Comparison of ENCODE assay signal across 9 cellular contexts in genomic region chr11:35045219-35045819, GRCh38.
DNase-seq lines count a peak whose midpoint lies in the region; ATAC-seq, FAIRE-seq and TF ChIP-seq lines count a peak whose summit lies in the region.
"Had no signal": no experiment of that assay in that cellular context is flagged by ENCODE, and none has a peak within 500 bp of the region (broad histone marks: within the 10 kb centered on the region; RNA-seq: fewer than 3 reads in every experiment).

No MANE protein-coding gene starts in this region.

- SMC1A ChIA-PET in GM12878 (lab: Charles Lee; ENCODE audit: uncharacterized antibody, unreplicated experiment), result interaction anchor here (0.7 to 1.4 kb wide), 3 partner anchors 9 to 105 kb away, joined by 3 read pairs; no protein-coding TSS in a partner anchor

- CTCF ChIA-PET in GM12878 (lab: Yijun Ruan, JAX), result interaction anchor here (1.2 to 1.9 kb wide), 2 partner anchors 16 to 193 kb away, joined by 3 to 5 read pairs; no protein-coding TSS in a partner anchor

- ATAC-seq in GM21825 (IDR thresholded peaks at IDR 0.05; ENCODE audit: unreplicated experiment) (peak; percentile 44), GM12878 (no peak)

- no peak for TF ChIP-seq EP300 in GM12878 (IDR thresholded peaks at IDR 0.05; ENCODE audit: borderline replicate concordance in 1 of 2, control insufficient read depth in 1 of 2, low read depth in 2 of 2, low read length in 2 of 2)

- intact Hi-C loops in GM12878 (cut with micrococcal nuclease; ENCODE audit: unreplicated experiment), result no loop called here

- POLR2A ChIA-PET in GM12878 (lab: Charles Lee), result no interaction called here

- no peaks in the 10 kb centered on the region for H3K27me3 ChIP-seq in GM12878 (replicated peaks in 1 of 2; ENCODE audit: control insufficient read depth in 2 of 2, insufficient read depth in 2 of 2, low read length in 1 of 2)

- no peak overlapping the region for H3K4me3 ChIP-seq in GM12878

- no peaks in the 10 kb centered on the region for H4K20me1 ChIP-seq in GM12878 (ENCODE audit: control insufficient read depth, insufficient read depth)

- no peak for TF ChIP-seq RAD21 in GM12878 (IDR thresholded peaks at IDR 0.05; ENCODE audit: insufficient read depth, low read depth, low read length)

- in situ Hi-C loops in GM12878 (cut with MboI), result no loop called here

- H3K9me3 ChIP-seq in GM12878 (replicated peaks; ENCODE audit: control insufficient read depth, insufficient read depth, low read length), result peaks cover 12% of the 10 kb centered on the region; the same call in 2 of the 3 replicates

- peak overlapping the region; percentile 46; the same call in 1 of the 2 replicates for H3K4me2 ChIP-seq in GM12878 (ENCODE audit: control insufficient read depth, insufficient read depth)

- no peaks in the 10 kb centered on the region for H3K36me3 ChIP-seq in GM12878 (ENCODE audit: control insufficient read depth in 2 of 2, insufficient read depth in 2 of 2, low read length in 1 of 2)

- WGBS in GM12878 (ENCODE audit: insufficient coverage, insufficient replicate concordance, low lambda C conversion rate, missing lambda C conversion rate), result 4% methylated on average over 8 of the region's 8 CpGs

- no peak overlapping the region for H3K9ac ChIP-seq in GM12878 (ENCODE audit: control insufficient read depth, insufficient read depth, low read length)

- H3K27ac ChIP-seq in GM12878 (ENCODE audit: control insufficient read depth, insufficient read depth), result no peak overlapping the region
- H3K27ac ChIP-seq: epithelial cell of prostate had no signal

- no TSS peak for BruUV-seq in GM12878 (replicated peaks; lab: Mats Ljungman, UMichigan)

- FAIRE-seq in GM12878 (lab: Jason Lieb, UNC), result no peak

- DNase-seq in T-helper 1 cell (peak; percentile 57 to 86 (median 81)), GM12878 (ENCODE audit: low read depth, low spot score) (no peak), NCI-H1694 (lab: John Stamatoyannopoulos, UW) (no peak), NCI-H524 (lab: John Stamatoyannopoulos, UW) (no peak), NCI-H82 treated with DMSO at 0.1 percent for 48 hours (lab: John Stamatoyannopoulos, UW; ENCODE audit: unreplicated experiment) (no peak), NCI-H526 treated with DMSO at 0.1 percent for 48 hours (lab: John Stamatoyannopoulos, UW) (no peak)
- DNase-seq in stimulated activated CD8-positive, alpha-beta memory T cell treated with anti-CD3 and anti-CD28 coated beads, Interleukin-12 subunit alpha, Interleukin-12 subunit beta, amount 100 ng/mL, for 4 hours (ENCODE audit: low read depth), result peak; percentile 43

- H2AFZ ChIP-seq in GM12878 (ENCODE audit: control insufficient read depth, low read depth, low read length), result no peak overlapping the region; the same call in 1 of the 2 replicates

- peaks cover 22% of the 10 kb centered on the region for H3K4me1 ChIP-seq in GM12878 (ENCODE audit: control insufficient read depth, insufficient read depth, low read length)

- TF ChIP-seq POLR2A in GM12878 (IDR thresholded peaks at IDR 0.05; ENCODE audit: low read depth, low read length), result no peak

- TF ChIP-seq CTCF in GM12878 (IDR thresholded peaks at IDR 0.05 in 2 of 3, conservative IDR thresholded peaks at IDR 0.05 in 1 of 3; ENCODE audit: control insufficient read depth in 2 of 3, extremely low read depth in 1 of 3, insufficient read depth in 1 of 3, low read depth in 3 of 3, low read length in 3 of 3), result no peak

- RAD21 ChIA-PET in GM12878 (lab: Charles Lee; ENCODE audit: unreplicated experiment), result no interaction called here

- H3K79me2 ChIP-seq in GM12878 (ENCODE audit: control insufficient read depth, insufficient read depth, low read length), result no peaks in the 10 kb centered on the region

TF ChIP-seq in GM12878, 131 proteins besides CTCF, POLR2A, EP300 and RAD21 (continues in another document):
- TF ChIP-seq E2F8 (IDR thresholded peaks at IDR 0.05; ENCODE audit: low read depth, partially characterized antibody) (no peak), STAT3 (IDR thresholded peaks at IDR 0.05; ENCODE audit: low read depth, low read length) (no peak), RFX5 (IDR thresholded peaks at IDR 0.05; ENCODE audit: low read depth, low read length) (no peak), MEF2A (IDR thresholded peaks at IDR 0.05; ENCODE audit: insufficient read depth, low read depth, low read length) (no peak), MTA2 (IDR thresholded peaks at IDR 0.05; ENCODE audit: low read depth) (no peak), MYC (IDR thresholded peaks at IDR 0.05; ENCODE audit: insufficient read depth, insufficient read length, insufficient replicate concordance, low read length, severe bottlenecking) (no peak), ZNF217 (IDR thresholded peaks at IDR 0.05) (no peak), GABPA (IDR thresholded peaks at IDR 0.05; ENCODE audit: low read depth) (no peak), MYB (IDR thresholded peaks at IDR 0.05; ENCODE audit: borderline replicate concordance, low read depth, low read length) (no peak), PML (IDR thresholded peaks at IDR 0.05; ENCODE audit: low read length) (no peak)
- TF ChIP-seq, protein P1, sequence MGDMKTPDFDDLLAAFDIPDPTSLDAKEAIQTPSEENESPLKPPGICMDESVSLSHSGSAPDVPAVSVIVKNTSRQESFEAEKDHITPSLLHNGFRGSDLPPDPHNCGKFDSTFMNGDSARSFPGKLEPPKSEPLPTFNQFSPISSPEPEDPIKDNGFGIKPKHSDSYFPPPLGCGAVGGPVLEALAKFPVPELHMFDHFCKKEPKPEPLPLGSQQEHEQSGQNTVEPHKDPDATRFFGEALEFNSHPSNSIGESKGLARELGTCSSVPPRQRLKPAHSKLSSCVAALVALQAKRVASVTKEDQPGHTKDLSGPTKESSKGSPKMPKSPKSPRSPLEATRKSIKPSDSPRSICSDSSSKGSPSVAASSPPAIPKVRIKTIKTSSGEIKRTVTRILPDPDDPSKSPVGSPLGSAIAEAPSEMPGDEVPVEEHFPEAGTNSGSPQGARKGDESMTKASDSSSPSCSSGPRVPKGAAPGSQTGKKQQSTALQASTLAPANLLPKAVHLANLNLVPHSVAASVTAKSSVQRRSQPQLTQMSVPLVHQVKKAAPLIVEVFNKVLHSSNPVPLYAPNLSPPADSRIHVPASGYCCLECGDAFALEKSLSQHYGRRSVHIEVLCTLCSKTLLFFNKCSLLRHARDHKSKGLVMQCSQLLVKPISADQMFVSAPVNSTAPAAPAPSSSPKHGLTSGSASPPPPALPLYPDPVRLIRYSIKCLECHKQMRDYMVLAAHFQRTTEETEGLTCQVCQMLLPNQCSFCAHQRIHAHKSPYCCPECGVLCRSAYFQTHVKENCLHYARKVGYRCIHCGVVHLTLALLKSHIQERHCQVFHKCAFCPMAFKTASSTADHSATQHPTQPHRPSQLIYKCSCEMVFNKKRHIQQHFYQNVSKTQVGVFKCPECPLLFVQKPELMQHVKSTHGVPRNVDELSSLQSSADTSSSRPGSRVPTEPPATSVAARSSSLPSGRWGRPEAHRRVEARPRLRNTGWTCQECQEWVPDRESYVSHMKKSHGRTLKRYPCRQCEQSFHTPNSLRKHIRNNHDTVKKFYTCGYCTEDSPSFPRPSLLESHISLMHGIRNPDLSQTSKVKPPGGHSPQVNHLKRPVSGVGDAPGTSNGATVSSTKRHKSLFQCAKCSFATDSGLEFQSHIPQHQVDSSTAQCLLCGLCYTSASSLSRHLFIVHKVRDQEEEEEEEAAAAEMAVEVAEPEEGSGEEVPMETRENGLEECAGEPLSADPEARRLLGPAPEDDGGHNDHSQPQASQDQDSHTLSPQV (IDR thresholded peaks at IDR 0.05), result no peak
- TF ChIP-seq, protein P2, sequence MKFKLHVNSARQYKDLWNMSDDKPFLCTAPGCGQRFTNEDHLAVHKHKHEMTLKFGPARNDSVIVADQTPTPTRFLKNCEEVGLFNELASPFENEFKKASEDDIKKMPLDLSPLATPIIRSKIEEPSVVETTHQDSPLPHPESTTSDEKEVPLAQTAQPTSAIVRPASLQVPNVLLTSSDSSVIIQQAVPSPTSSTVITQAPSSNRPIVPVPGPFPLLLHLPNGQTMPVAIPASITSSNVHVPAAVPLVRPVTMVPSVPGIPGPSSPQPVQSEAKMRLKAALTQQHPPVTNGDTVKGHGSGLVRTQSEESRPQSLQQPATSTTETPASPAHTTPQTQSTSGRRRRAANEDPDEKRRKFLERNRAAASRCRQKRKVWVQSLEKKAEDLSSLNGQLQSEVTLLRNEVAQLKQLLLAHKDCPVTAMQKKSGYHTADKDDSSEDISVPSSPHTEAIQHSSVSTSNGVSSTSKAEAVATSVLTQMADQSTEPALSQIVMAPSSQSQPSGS (IDR thresholded peaks at IDR 0.05; ENCODE audit: low read length), result no peak
- TF ChIP-seq, protein P3, sequence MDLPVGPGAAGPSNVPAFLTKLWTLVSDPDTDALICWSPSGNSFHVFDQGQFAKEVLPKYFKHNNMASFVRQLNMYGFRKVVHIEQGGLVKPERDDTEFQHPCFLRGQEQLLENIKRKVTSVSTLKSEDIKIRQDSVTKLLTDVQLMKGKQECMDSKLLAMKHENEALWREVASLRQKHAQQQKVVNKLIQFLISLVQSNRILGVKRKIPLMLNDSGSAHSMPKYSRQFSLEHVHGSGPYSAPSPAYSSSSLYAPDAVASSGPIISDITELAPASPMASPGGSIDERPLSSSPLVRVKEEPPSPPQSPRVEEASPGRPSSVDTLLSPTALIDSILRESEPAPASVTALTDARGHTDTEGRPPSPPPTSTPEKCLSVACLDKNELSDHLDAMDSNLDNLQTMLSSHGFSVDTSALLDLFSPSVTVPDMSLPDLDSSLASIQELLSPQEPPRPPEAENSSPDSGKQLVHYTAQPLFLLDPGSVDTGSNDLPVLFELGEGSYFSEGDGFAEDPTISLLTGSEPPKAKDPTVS (IDR thresholded peaks at IDR 0.05; ENCODE audit: low read depth, low read length), result no peak

Comparison
In these comparisons a context has a peak if more than half of its experiments do, and no peak if none do; other contexts are left out.
1. DNase-seq: peak in T-helper 1 cell (5 of 5) and stimulated activated CD8-positive, alpha-beta memory T cell treated with anti-CD3 and anti-CD28 coated beads, Interleukin-12 subunit alpha, Interleukin-12 subunit beta, amount 100 ng/mL, for 4 hours (single experiment); none in GM12878 (single experiment), NCI-H1694 (single experiment), NCI-H524 (0 of 2), NCI-H82 treated with DMSO at 0.1 percent for 48 hours (single experiment) and NCI-H526 treated with DMSO at 0.1 percent for 48 hours (single experiment).